ENCODE assay signal across 8 cellular contexts in the genomic region with DNA sequence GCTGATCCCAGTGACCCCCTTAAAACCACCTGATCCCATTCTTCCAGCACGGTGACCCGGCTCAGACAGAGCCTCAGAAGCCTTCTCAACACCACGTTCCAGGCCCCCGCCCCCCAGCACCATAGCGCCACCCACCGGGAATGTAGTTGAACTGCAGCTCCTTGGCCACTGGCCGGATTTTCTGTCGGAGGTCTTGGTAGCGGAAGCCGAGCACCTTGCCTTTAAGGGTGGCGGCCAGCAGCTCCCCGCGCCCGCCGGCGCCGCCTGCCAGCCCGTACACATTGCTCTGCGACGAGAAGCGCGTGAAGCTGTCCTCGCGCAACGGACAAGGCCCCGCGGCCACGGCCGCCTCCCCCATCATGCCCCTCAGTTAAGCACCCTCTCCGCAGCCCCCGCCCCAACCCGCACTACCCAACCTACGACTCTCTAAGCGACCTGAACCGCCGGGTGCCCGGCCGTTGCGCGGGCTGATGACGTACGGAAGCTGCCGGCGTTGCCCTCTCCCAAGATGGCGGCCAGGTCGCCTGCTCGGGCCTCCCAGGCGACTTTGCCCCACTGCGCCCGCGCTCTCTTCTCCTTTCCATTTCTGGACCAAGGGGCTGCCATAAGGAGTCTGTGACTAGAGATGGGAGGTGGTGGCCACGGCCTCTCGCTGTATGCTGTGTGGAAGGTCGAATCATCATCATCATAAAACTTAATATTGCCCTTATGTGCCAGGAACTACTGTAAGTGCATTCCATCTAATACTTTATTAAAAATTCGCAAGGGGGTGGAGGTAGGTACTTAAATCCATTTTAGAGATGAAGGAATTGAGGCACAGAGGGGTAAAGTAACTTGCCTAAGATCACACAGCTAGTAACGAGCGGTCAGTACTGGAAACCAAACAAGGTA.
DNase-seq lines count a peak whose midpoint lies in the region; TF ChIP-seq lines count a peak whose summit lies in the region.

A gene (minus strand): TSS at position 420 of the 891 bp plus-strand sequence. CDS start 59 bp downstream, at position 361.

- peak within 1 kb of the TSS; percentile 89 for H3K27ac ChIP-seq in SK-N-MC

- DNase-seq in GF-D8 (lab: John Stamatoyannopoulos, UW), result peak; percentile 74
- peak; percentile 95 for DNase-seq in HEK293T (ENCODE audit: extremely low spot score)
- peak; percentile 100 for DNase-seq in NB4 (ENCODE audit: low read depth)
- DNase-seq in SK-N-MC (ENCODE audit: low read depth, low spot score), result peak; percentile 39
- peak; percentile 93 for DNase-seq in activated naive CD4-positive, alpha-beta T cell treated with anti-CD3 and anti-CD28 coated beads, Interleukin-2, amount 10 ng/mL, durations not matched to agents 7 days and 5 days
- peak; percentile 83 for DNase-seq in globus pallidus (ENCODE audit: low spot score)
- DNase-seq in nucleus accumbens (lab: John Stamatoyannopoulos, UW), result peak in 55 of 56 donors; percentile 38 to 97 (median 90)
- DNase-seq in superior temporal gyrus (ENCODE audit: extremely low spot score), result peak; percentile 86

- H3K36me3 Mint-ChIP-seq in activated naive CD4-positive, alpha-beta T cell treated with anti-CD3 and anti-CD28 coated beads, Interleukin-2, amount 10 ng/mL, durations not matched to agents 7 days and 5 days, result peaks cover 7% of the 10 kb centered on the region

- H3K27me3 Mint-ChIP-seq in activated naive CD4-positive, alpha-beta T cell treated with anti-CD3 and anti-CD28 coated beads, Interleukin-2, amount 10 ng/mL, durations not matched to agents 7 days and 5 days, result peaks cover 15% of the 10 kb centered on the region

- peak; percentile 100 for TF ChIP-seq CTCF in NB4 (IDR thresholded peaks at IDR 0.05; ENCODE audit: low read depth, low read length)

- peak; percentile 85 for TF ChIP-seq POLR2A in NB4 (IDR thresholded peaks at IDR 0.05; ENCODE audit: extremely low read depth, insufficient read length)

- H3K9me3 ChIP-seq in SK-N-MC (ENCODE audit: low read depth, low read length), result no peaks in the 10 kb centered on the region

- peak within 1 kb of the TSS; percentile 99 for H3K4me3 Mint-ChIP-seq in activated naive CD4-positive, alpha-beta T cell treated with anti-CD3 and anti-CD28 coated beads, Interleukin-2, amount 10 ng/mL, durations not matched to agents 7 days and 5 days

- peaks cover 46% of the 10 kb centered on the region for H3K4me1 Mint-ChIP-seq in activated naive CD4-positive, alpha-beta T cell treated with anti-CD3 and anti-CD28 coated beads, Interleukin-2, amount 10 ng/mL, durations not matched to agents 7 days and 5 days

- H3K4me3 ChIP-seq in NB4 (ENCODE audit: low read depth, low read length) (peak within 1 kb of the TSS; percentile 64), SK-N-MC (peak within 1 kb of the TSS; percentile 95)

- H3K27ac Mint-ChIP-seq in activated naive CD4-positive, alpha-beta T cell treated with anti-CD3 and anti-CD28 coated beads, Interleukin-2, amount 10 ng/mL, durations not matched to agents 7 days and 5 days, result peak within 1 kb of the TSS; percentile 94

- no peaks in the 10 kb centered on the region for H3K36me3 ChIP-seq in SK-N-MC (ENCODE audit: insufficient read depth, low read length)

- no peaks in the 10 kb centered on the region for H3K9me3 Mint-ChIP-seq in activated naive CD4-positive, alpha-beta T cell treated with anti-CD3 and anti-CD28 coated beads, Interleukin-2, amount 10 ng/mL, durations not matched to agents 7 days and 5 days

- CTCF ChIA-PET in HEK293T (lab: Yijun Ruan, JAX), result interaction anchor here (0.6 to 1.2 kb wide), 9 partner anchors 11 to 835 kb away, joined by 3 to 8 read pairs (median 3); no protein-coding TSS in a partner anchor
- CTCF ChIA-PET in activated naive CD4-positive, alpha-beta T cell treated with anti-CD3 and anti-CD28 coated beads, Interleukin-2, amount 10 ng/mL, durations not matched to agents 7 days and 5 days (lab: Charles Lee), result interaction anchor here (0.7 to 3.1 kb wide), 12 partner anchors 8 to 215 kb away, joined by 3 to 28 read pairs (median 4); a partner anchor contains a TSS

- H3K9ac ChIP-seq in SK-N-MC (ENCODE audit: insufficient read length), result peak within 1 kb of the TSS; percentile 97

- POLR2A ChIA-PET in HEK293T (lab: Yijun Ruan, JAX), result interaction anchor here (0.8 to 1.3 kb wide), 11 partner anchors 9 to 51 kb away, joined by 3 to 12 read pairs (median 4); a partner anchor contains a TSS

TF ChIP-seq in HEK293T, 16 proteins besides CTCF, POLR2A, EP300 and RAD21:
- TF ChIP-seq, protein P1, sequence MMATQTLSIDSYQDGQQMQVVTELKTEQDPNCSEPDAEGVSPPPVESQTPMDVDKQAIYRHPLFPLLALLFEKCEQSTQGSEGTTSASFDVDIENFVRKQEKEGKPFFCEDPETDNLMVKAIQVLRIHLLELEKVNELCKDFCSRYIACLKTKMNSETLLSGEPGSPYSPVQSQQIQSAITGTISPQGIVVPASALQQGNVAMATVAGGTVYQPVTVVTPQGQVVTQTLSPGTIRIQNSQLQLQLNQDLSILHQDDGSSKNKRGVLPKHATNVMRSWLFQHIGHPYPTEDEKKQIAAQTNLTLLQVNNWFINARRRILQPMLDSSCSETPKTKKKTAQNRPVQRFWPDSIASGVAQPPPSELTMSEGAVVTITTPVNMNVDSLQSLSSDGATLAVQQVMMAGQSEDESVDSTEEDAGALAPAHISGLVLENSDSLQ (IDR thresholded peaks at IDR 0.05), result no peak
- TF ChIP-seq ELF4 (IDR thresholded peaks at IDR 0.05) (peak; percentile 56; the same call in 1 of the 2 replicates), SUZ12 (IDR thresholded peaks at IDR 0.05) (no peak), CTBP1 (IDR thresholded peaks at IDR 0.05; ENCODE audit: borderline replicate concordance) (no peak), NFRKB (IDR thresholded peaks at IDR 0.05) (peak; percentile 90), FOXM1 (IDR thresholded peaks at IDR 0.05; ENCODE audit: borderline replicate concordance) (peak; percentile 22; the same call in 1 of the 2 replicates)

Comparison
In these comparisons a context has a peak if more than half of its experiments do, and no peak if none do; other contexts are left out.
1. Peak in every context shown above with its lines: DNase-seq, H3K4me3 ChIP-seq and H3K27ac ChIP-seq.
2. DNase-seq: peak in every context shown above with its lines; median percentile 100 in NB4; 95 in HEK293T; 93 in activated naive CD4-positive, alpha-beta T cell treated with anti-CD3 and anti-CD28 coated beads, Interleukin-2, amount 10 ng/mL, durations not matched to agents 7 days and 5 days; 90 in nucleus accumbens; 86 in superior temporal gyrus; 83 in globus pallidus; 74 in GF-D8; 39 in SK-N-MC.